12 cellular contexts compared by ENCODE assay signal in genomic region chr14:35197015-35197414, GRCh38.
DNase-seq lines count a peak whose midpoint lies in the region; ATAC-seq and TF ChIP-seq lines count a peak whose summit lies in the region.
"Had no signal": no experiment of that assay in that cellular context is flagged by ENCODE, and none has a peak within 500 bp of the region (broad histone marks: within the 10 kb centered on the region; RNA-seq: fewer than 3 reads in every experiment).

No MANE protein-coding gene starts in this region.

- no peaks in the 10 kb centered on the region for H3K79me2 ChIP-seq in smooth muscle cell (ENCODE audit: low read depth)

- H3K4me1 Mint-ChIP-seq in activated T-helper 2 cell treated with anti-CD3 and anti-CD28 coated beads, Interferon-gamma antibody, Interleukin-2, Interleukin-4, amounts not matched to agents 10 μg/mL and 5 μg/mL and 100 μg/mL, durations not matched to agents 14 hours and 24 hours and 36 hours (ENCODE audit: low read depth) = peaks cover 29% of the 10 kb centered on the region

- no peak overlapping the region for H3K27ac ChIP-seq in smooth muscle cell (ENCODE audit: low read depth)
- H3K27ac ChIP-seq: ovary, transverse colon had no signal

- peaks cover 5% of the 10 kb centered on the region for H3K9me3 Mint-ChIP-seq in activated T-helper 2 cell treated with anti-CD3 and anti-CD28 coated beads, Interferon-gamma antibody, Interleukin-2, Interleukin-4, amounts not matched to agents 10 μg/mL and 5 μg/mL and 100 μg/mL, durations not matched to agents 14 hours and 24 hours and 36 hours

- TF ChIP-seq CTCF in AG09319 (IDR thresholded peaks at IDR 0.05; ENCODE audit: low read depth, low read length) (no peak), smooth muscle cell (IDR thresholded peaks at IDR 0.05; ENCODE audit: borderline replicate concordance, insufficient read depth, poor library complexity, severe bottlenecking) (no peak)

- H3K4me1 ChIP-seq in smooth muscle cell (ENCODE audit: low read depth) = no peaks in the 10 kb centered on the region
- H3K4me1 ChIP-seq: transverse colon had no signal

- no peaks in the 10 kb centered on the region for H4K20me1 ChIP-seq in smooth muscle cell (ENCODE audit: low read depth)

- no peak overlapping the region for H3K4me3 Mint-ChIP-seq in activated T-helper 2 cell treated with anti-CD3 and anti-CD28 coated beads, Interferon-gamma antibody, Interleukin-2, Interleukin-4, amounts not matched to agents 10 μg/mL and 5 μg/mL and 100 μg/mL, durations not matched to agents 14 hours and 24 hours and 36 hours (ENCODE audit: low read depth)

- H3F3A ChIP-seq in smooth muscle cell (ENCODE audit: low read depth) = no peaks in the 10 kb centered on the region

- peak overlapping the region; percentile 21 for H3K27ac Mint-ChIP-seq in activated T-helper 2 cell treated with anti-CD3 and anti-CD28 coated beads, Interferon-gamma antibody, Interleukin-2, Interleukin-4, amounts not matched to agents 10 μg/mL and 5 μg/mL and 100 μg/mL, durations not matched to agents 14 hours and 24 hours and 36 hours

- H3K9me3 ChIP-seq in smooth muscle cell (replicated peaks; ENCODE audit: low read depth) = no peaks in the 10 kb centered on the region
- H3K9me3 ChIP-seq: ovary, transverse colon had no signal

- ATAC-seq in HG02798 (IDR thresholded peaks at IDR 0.05; ENCODE audit: poor library complexity, unreplicated experiment) = no peak

- H3K9ac ChIP-seq in smooth muscle cell (ENCODE audit: low read depth) = no peak overlapping the region

- no peaks in the 10 kb centered on the region for H3K27me3 Mint-ChIP-seq in activated T-helper 2 cell treated with anti-CD3 and anti-CD28 coated beads, Interferon-gamma antibody, Interleukin-2, Interleukin-4, amounts not matched to agents 10 μg/mL and 5 μg/mL and 100 μg/mL, durations not matched to agents 14 hours and 24 hours and 36 hours (ENCODE audit: low read depth)

- no peak overlapping the region for H2AFZ ChIP-seq in smooth muscle cell (ENCODE audit: low read depth)

- H3K4me3 ChIP-seq in smooth muscle cell = no peak overlapping the region
- H3K4me3 ChIP-seq: ovary, transverse colon had no signal

- no peak overlapping the region for H3K4me2 ChIP-seq in smooth muscle cell

- intact Hi-C loops in activated T-helper 2 cell treated with anti-CD3 and anti-CD28 coated beads, Interferon-gamma antibody, Interleukin-2, Interleukin-4, amounts not matched to agents 10 μg/mL and 5 μg/mL and 100 μg/mL, durations not matched to agents 14 hours and 24 hours and 36 hours (cut with micrococcal nuclease) = no loop called here

- WGBS in smooth muscle cell (ENCODE audit: low lambda C conversion rate) = 53% methylated on average over 1 of the region's 1 CpG

- peaks cover 26% of the 10 kb centered on the region for H3K36me3 Mint-ChIP-seq in activated T-helper 2 cell treated with anti-CD3 and anti-CD28 coated beads, Interferon-gamma antibody, Interleukin-2, Interleukin-4, amounts not matched to agents 10 μg/mL and 5 μg/mL and 100 μg/mL, durations not matched to agents 14 hours and 24 hours and 36 hours (ENCODE audit: low read depth)

- H3K36me3 ChIP-seq in smooth muscle cell (ENCODE audit: low read depth) = peaks cover 6% of the 10 kb centered on the region
- H3K36me3 ChIP-seq: ovary, transverse colon had no signal

- DNase-seq in AG09319 (ENCODE audit: extremely low read depth, low read depth) = peak; percentile 11
- peak; percentile 38 for DNase-seq in HCEC 1CT
- DNase-seq in activated T-helper 2 cell treated with anti-CD3 and anti-CD28 coated beads, Interferon-gamma antibody, Interleukin-2, Interleukin-4, amounts not matched to agents 10 μg/mL and 5 μg/mL and 100 μg/mL, durations not matched to agents 14 hours and 24 hours and 36 hours (ENCODE audit: low spot score) = no peak
- peak; percentile 20 for DNase-seq in glomerular visceral epithelial cell (ENCODE audit: extremely low spot score)
- no peak for DNase-seq in NCI-H510A (lab: John Stamatoyannopoulos, UW)
- no peak for DNase-seq in NCI-H1092 treated with DMSO at 0.1 percent for 48 hours (lab: John Stamatoyannopoulos, UW)
- DNase-seq in smooth muscle cell (lab: John Stamatoyannopoulos, UW; ENCODE audit: unreplicated experiment) = no peak
- DNase-seq: activated gamma-delta T cell treated with Interleukin-2 at 50 U/mL for 16 hours, MV-4-11, ovary, transverse colon had no signal

- no peaks in the 10 kb centered on the region for H3K27me3 ChIP-seq in smooth muscle cell (ENCODE audit: low read depth)
- H3K27me3 ChIP-seq: ovary, transverse colon had no signal

Comparison
In these comparisons a context has a peak if more than half of its experiments do, and no peak if none do; other contexts are left out.
1. DNase-seq: peak in AG09319 (single experiment), HCEC 1CT (single experiment) and glomerular visceral epithelial cell (single experiment); none in activated T-helper 2 cell treated with anti-CD3 and anti-CD28 coated beads, Interferon-gamma antibody, Interleukin-2, Interleukin-4, amounts not matched to agents 10 μg/mL and 5 μg/mL and 100 μg/mL, durations not matched to agents 14 hours and 24 hours and 36 hours (single experiment), NCI-H510A (single experiment), NCI-H1092 treated with DMSO at 0.1 percent for 48 hours (single experiment) and smooth muscle cell (single experiment).